Comparison of ENCODE assay signal across 8 cellular contexts in the genomic region with DNA sequence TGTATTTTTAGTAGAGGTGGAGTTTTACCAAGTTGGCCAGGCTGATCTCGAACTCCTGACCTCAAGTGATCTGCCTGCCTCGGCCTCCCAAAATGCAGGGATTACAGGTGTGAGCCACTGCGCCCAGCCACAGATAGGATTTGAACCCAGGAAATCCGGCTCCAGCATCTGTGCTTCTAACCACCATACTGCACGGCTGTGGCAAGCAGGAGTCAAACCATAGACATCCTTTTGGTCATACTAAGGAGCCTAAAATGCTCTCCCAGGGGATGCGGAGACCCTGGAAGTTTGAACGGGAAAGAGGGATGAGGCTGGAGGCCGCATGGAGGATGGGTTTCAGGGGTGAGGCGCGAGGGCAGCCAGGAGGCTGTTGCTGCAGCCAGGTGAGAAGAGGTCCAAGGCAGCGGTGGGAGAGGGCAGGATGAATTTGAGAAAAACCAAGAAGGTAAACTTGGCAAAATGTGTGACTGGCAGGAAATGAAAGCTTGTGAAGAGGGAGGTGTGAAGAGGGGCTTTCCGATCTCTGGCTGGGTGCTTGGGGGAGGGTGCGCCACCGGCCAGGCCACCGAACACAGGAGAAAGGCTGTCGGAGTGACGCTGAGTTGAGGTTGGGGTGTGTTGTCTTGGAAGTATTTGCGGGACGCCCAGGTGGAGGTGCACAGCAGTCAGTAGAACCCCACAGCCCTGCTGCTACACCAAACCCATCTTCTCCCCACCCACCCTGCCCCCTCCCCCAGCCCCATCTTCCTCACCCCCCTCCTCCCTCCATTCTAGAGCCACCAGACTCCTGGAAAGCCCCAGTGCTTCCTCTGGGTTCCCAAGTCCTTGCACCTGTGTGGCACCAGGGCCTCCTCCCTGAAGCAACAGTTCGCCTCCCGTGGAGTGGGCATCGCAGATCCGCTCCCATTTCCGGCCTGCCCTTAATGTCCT.
DNase-seq lines count a peak whose midpoint lies in the region; ATAC-seq lines count a peak whose summit lies in the region.
"Had no signal": no experiment of that assay in that cellular context is flagged by ENCODE, and none has a peak within 500 bp of the region (broad histone marks: within the 10 kb centered on the region; RNA-seq: fewer than 3 reads in every experiment).

No MANE protein-coding gene starts in this region.

- peaks cover 45 to 49% of the 10 kb centered on the region in 2 donors for H3K27me3 Mint-ChIP-seq in stimulated activated naive B cell treated with anti-CD40 and anti-IgM and Interleukin-4, amounts not matched to agents 10 μg/mL and 1 μg/mL and 100 μg/mL, for 72 hours

- peak overlapping the region; percentile 70 for H3K27ac Mint-ChIP-seq in stimulated activated naive B cell treated with anti-CD40 and anti-IgM and Interleukin-4, amounts not matched to agents 10 μg/mL and 1 μg/mL and 100 μg/mL, for 72 hours

- peak; percentile 45 for ATAC-seq in GM21423 (IDR thresholded peaks at IDR 0.05; ENCODE audit: unreplicated experiment)
- peak; percentile 68 to 74 for ATAC-seq in stimulated activated naive B cell treated with anti-CD40 and anti-IgM and Interleukin-4, amounts not matched to agents 10 μg/mL and 1 μg/mL and 100 μg/mL, for 72 hours (replicated peaks)

- H3K36me3 Mint-ChIP-seq in stimulated activated naive B cell treated with anti-CD40 and anti-IgM and Interleukin-4, amounts not matched to agents 10 μg/mL and 1 μg/mL and 100 μg/mL, for 72 hours, result peaks cover 0 to 3% of the 10 kb centered on the region in 2 donors

- peak overlapping the region; percentile 21 to 56 for H3K4me3 Mint-ChIP-seq in stimulated activated naive B cell treated with anti-CD40 and anti-IgM and Interleukin-4, amounts not matched to agents 10 μg/mL and 1 μg/mL and 100 μg/mL, for 72 hours

- H3K9me3 Mint-ChIP-seq in stimulated activated naive B cell treated with anti-CD40 and anti-IgM and Interleukin-4, amounts not matched to agents 10 μg/mL and 1 μg/mL and 100 μg/mL, for 72 hours, result peaks cover 4 to 6% of the 10 kb centered on the region in 2 donors

- peak; percentile 67 for DNase-seq in activated CD4-positive, alpha-beta T cell treated with anti-CD3 and anti-CD28 coated beads for 48 hours
- peak; percentile 49 for DNase-seq in effector CD4-positive, alpha-beta T cell
- DNase-seq in stimulated activated naive B cell treated with anti-CD40 and anti-IgM and Interleukin-4, amounts not matched to agents 10 μg/mL and 1 μg/mL and 100 μg/mL, for 72 hours, result peak; percentile 39
- no peak for DNase-seq in epidermal melanocyte (ENCODE audit: insufficient read length, low spot score)
- DNase-seq in NCI-H1930 (lab: John Stamatoyannopoulos, UW), result no peak
- no peak for DNase-seq in NCI-H345 (lab: John Stamatoyannopoulos, UW)
- DNase-seq: anterior cingulate cortex had no signal

- peaks cover 23 to 32% of the 10 kb centered on the region in 2 donors for H3K4me1 Mint-ChIP-seq in stimulated activated naive B cell treated with anti-CD40 and anti-IgM and Interleukin-4, amounts not matched to agents 10 μg/mL and 1 μg/mL and 100 μg/mL, for 72 hours

Comparison
In these comparisons a context has a peak if more than half of its experiments do, and no peak if none do; other contexts are left out.
1. DNase-seq: peak in activated CD4-positive, alpha-beta T cell treated with anti-CD3 and anti-CD28 coated beads for 48 hours (single experiment), effector CD4-positive, alpha-beta T cell (single experiment) and stimulated activated naive B cell treated with anti-CD40 and anti-IgM and Interleukin-4, amounts not matched to agents 10 μg/mL and 1 μg/mL and 100 μg/mL, for 72 hours (single experiment); none in epidermal melanocyte (single experiment), NCI-H1930 (0 of 2) and NCI-H345 (single experiment).